ENCODE assay signal across 11 cellular contexts in the genomic region with DNA sequence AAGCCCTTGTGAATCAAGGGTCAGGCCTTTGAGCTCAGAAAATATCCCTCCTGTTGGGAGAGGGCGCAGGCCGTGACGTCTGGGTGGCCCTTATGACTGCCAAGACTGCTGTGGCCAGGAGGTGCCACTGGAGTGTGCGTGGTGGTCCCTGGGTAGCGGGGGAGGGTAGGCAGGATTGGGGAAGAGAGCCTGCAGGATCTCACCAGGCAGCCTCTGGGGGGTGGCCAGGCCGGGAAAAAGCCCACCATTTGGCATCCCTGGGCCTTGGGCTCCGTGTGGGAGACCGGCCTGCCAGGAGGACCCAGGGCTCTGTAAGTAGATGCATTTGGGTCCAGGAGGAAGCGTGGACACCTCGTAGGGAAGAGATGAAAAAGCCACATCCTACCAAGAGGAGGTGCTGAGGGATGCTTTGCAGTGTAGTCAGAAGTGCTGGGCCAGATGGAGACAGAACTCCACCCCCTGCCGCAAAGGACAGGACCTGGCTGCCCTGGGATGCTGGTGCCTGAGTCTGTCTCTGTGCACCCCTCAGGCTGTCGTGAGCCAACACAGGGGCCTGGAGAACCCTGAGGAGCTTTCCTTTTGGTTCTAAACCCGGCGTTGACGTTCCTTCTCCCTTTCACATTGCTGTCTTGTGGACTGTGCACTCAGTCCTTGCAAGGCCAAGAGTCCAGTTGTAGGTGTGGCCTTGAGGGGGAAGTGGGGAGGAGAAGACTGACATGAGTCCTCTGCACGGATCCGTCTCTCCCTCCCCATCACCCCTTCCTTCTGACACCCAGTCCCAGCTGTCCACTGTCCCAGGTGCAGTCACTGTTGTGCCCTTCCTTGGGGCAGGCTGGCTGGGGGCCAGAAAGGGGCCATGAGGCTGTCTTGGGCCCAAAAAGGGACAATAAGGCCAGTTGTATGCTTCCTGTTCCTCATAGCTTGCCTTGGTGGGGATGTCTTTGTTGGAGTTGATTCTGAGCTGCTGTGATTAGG. TPM values are rescaled to one million over a fixed set of nuclear protein-coding genes. Genes with fewer than 3 reads are reported as not detected.
A peak's percentile ranks its signal among the peaks of the same experiment; 100 is the strongest.
DNase-seq lines count a peak whose midpoint lies in the region; ATAC-seq and TF ChIP-seq lines count a peak whose summit lies in the region.
"Had no signal": no experiment of that assay in that cellular context is flagged by ENCODE, and none has a peak within 500 bp of the region (broad histone marks: within the 10 kb centered on the region; RNA-seq: fewer than 3 reads in every experiment).

No MANE protein-coding gene starts in this region.

- peaks cover 0 to 12% of the 10 kb centered on the region in 2 donors for H3K4me1 ChIP-seq in right atrium auricular region
- H3K4me1 ChIP-seq in lower lobe of right lung = peaks cover 25% of the 10 kb centered on the region
- peaks cover 10% of the 10 kb centered on the region for H3K4me1 ChIP-seq in suprapubic skin

- no peak for TF ChIP-seq EP300 in suprapubic skin (IDR thresholded peaks at IDR 0.05)

- peak overlapping the region; percentile 33 for H3K27ac Mint-ChIP-seq in activated CD8-positive, alpha-beta T cell treated with anti-CD3 and anti-CD28 coated beads, Interleukin-2, amount 10 ng/mL, durations not matched to agents 7 days and 5 days

- ATAC-seq in left ventricle myocardium superior = peak; percentile 15
- ATAC-seq in activated CD8-positive, alpha-beta T cell treated with anti-CD3 and anti-CD28 coated beads, Interleukin-2, amount 10 ng/mL, durations not matched to agents 7 days and 5 days = no peak
- ATAC-seq in lower lobe of right lung = peak; percentile 41 to 43
- no peak for ATAC-seq in GM21619 (IDR thresholded peaks at IDR 0.05; ENCODE audit: unreplicated experiment)

- TF ChIP-seq CTCF in right atrium auricular region (IDR thresholded peaks at IDR 0.05) (no peak), lower lobe of right lung (IDR thresholded peaks at IDR 0.05) (no peak), suprapubic skin (IDR thresholded peaks at IDR 0.05) (no peak)

- H3K27me3 ChIP-seq in right atrium auricular region (no peaks in the 10 kb centered on the region), lower lobe of right lung (ENCODE audit: low read depth) (no peaks in the 10 kb centered on the region), suprapubic skin (no peaks in the 10 kb centered on the region)

- no peaks in the 10 kb centered on the region for H3K27me3 Mint-ChIP-seq in activated CD8-positive, alpha-beta T cell treated with anti-CD3 and anti-CD28 coated beads, Interleukin-2, amount 10 ng/mL, durations not matched to agents 7 days and 5 days (ENCODE audit: low read depth)

- POLR2A ChIA-PET in activated CD8-positive, alpha-beta T cell treated with anti-CD3 and anti-CD28 coated beads, Interleukin-2, amount 10 ng/mL, durations not matched to agents 7 days and 5 days (lab: Charles Lee) = interaction anchor here (1.0 to 1.7 kb wide), 5 partner anchors 13 to 171 kb away, joined by 3 to 13 read pairs (median 6); a partner anchor contains a TSS

- H3K9me3 ChIP-seq in right atrium auricular region = no peaks in the 10 kb centered on the region
- no peaks in the 10 kb centered on the region for H3K9me3 ChIP-seq in lower lobe of right lung
- H3K9me3 ChIP-seq in suprapubic skin = no peaks in the 10 kb centered on the region

- H3K36me3 ChIP-seq in right atrium auricular region (no peaks in the 10 kb centered on the region), lower lobe of right lung (no peaks in the 10 kb centered on the region), suprapubic skin (no peaks in the 10 kb centered on the region)

- intact Hi-C loops in left ventricle myocardium superior (cut with micrococcal nuclease) = no loop called here
- intact Hi-C loops in lower lobe of right lung (cut with DNase I) = no loop called here

- no peak overlapping the region for H3K27ac ChIP-seq in right atrium auricular region
- peak overlapping the region; percentile 25 for H3K27ac ChIP-seq in lower lobe of right lung
- H3K27ac ChIP-seq in suprapubic skin = no peak overlapping the region

- DNase-seq in left ventricle myocardium superior = no peak
- no peak for DNase-seq in right atrium auricular region (ENCODE audit: low spot score)
- no peak for DNase-seq in activated CD8-positive, alpha-beta T cell treated with anti-CD3 and anti-CD28 coated beads, Interleukin-2, amount 10 ng/mL, durations not matched to agents 7 days and 5 days
- DNase-seq in lower lobe of right lung = no peak
- no peak for DNase-seq in GDM1 (lab: John Stamatoyannopoulos, UW)
- no peak for DNase-seq in NCI-H1436 treated with DMSO at 0.1 percent for 48 hours (lab: John Stamatoyannopoulos, UW)
- no peak for DNase-seq in suprapubic skin (ENCODE audit: low spot score in 2 of 2)
- DNase-seq: GOT3 had no signal

- no peak for TF ChIP-seq POLR2A in suprapubic skin (IDR thresholded peaks at IDR 0.05)

- peak overlapping the region; percentile 37 for H3K4me3 Mint-ChIP-seq in activated CD8-positive, alpha-beta T cell treated with anti-CD3 and anti-CD28 coated beads, Interleukin-2, amount 10 ng/mL, durations not matched to agents 7 days and 5 days

- no peaks in the 10 kb centered on the region for H3K9me3 Mint-ChIP-seq in activated CD8-positive, alpha-beta T cell treated with anti-CD3 and anti-CD28 coated beads, Interleukin-2, amount 10 ng/mL, durations not matched to agents 7 days and 5 days (ENCODE audit: insufficient read depth)
- H3K9me3 Mint-ChIP-seq: activated T-helper 2 cell treated with anti-CD3 and anti-CD28 coated beads, Interferon-gamma antibody, Interleukin-2, Interleukin-4, amounts not matched to agents 10 μg/mL and 5 μg/mL and 100 μg/mL, durations not matched to agents 14 hours and 24 hours and 36 hours; neural crest cell had no signal

- peaks cover 5% of the 10 kb centered on the region for H3K36me3 Mint-ChIP-seq in activated CD8-positive, alpha-beta T cell treated with anti-CD3 and anti-CD28 coated beads, Interleukin-2, amount 10 ng/mL, durations not matched to agents 7 days and 5 days (ENCODE audit: low read depth)

- CTCF ChIA-PET in activated CD8-positive, alpha-beta T cell treated with anti-CD3 and anti-CD28 coated beads, Interleukin-2, amount 10 ng/mL, durations not matched to agents 7 days and 5 days (lab: Charles Lee) = interaction anchor here (0.7 to 10.2 kb wide), 10 partner anchors 9 to 535 kb away, joined by 3 to 264 read pairs (median 6); a partner anchor contains a TSS

- H3K4me3 ChIP-seq in right atrium auricular region = no peak overlapping the region
- H3K4me3 ChIP-seq in lower lobe of right lung = peak overlapping the region; percentile 16
- no peak overlapping the region for H3K4me3 ChIP-seq in suprapubic skin

- 81% methylated on average over 16 of the region's 17 CpGs for WGBS in suprapubic skin

- H3K4me1 Mint-ChIP-seq in activated CD8-positive, alpha-beta T cell treated with anti-CD3 and anti-CD28 coated beads, Interleukin-2, amount 10 ng/mL, durations not matched to agents 7 days and 5 days (ENCODE audit: low read depth) = peaks cover 31% of the 10 kb centered on the region

RNA-seq across cellular contexts. Expression of a gene that starts 12.7 kb away (rescaled TPM):
- total RNA-seq in left ventricle myocardium superior (16.1 TPM), right atrium auricular region (10 to 100 TPM; 14.4 to 22.1 TPM), lower lobe of right lung (27.7 TPM), suprapubic skin (10 to 100 TPM; 19.2 to 23.6 (median 23.4) TPM)
- total RNA-seq in activated CD8-positive, alpha-beta T cell treated with anti-CD3 and anti-CD28 coated beads, Interleukin-2, amount 10 ng/mL, durations not matched to agents 7 days and 5 days = 10 to 100 TPM; 37.9 to 38.2 TPM

RNA-seq across cellular contexts. Expression of a gene that starts 31.0 kb away (rescaled TPM):
- total RNA-seq in left ventricle myocardium superior (214 TPM), right atrium auricular region (100 to 1,000 TPM; 155 to 256 TPM), lower lobe of right lung (327 TPM), suprapubic skin (100 to 1,000 TPM; 234 to 335 (median 284) TPM)
- total RNA-seq in activated CD8-positive, alpha-beta T cell treated with anti-CD3 and anti-CD28 coated beads, Interleukin-2, amount 10 ng/mL, durations not matched to agents 7 days and 5 days = 100 to 1,000 TPM; 412 to 426 TPM

RNA-seq across cellular contexts. Expression of a gene that starts 32.6 kb away (rescaled TPM):
- 6.3 TPM for total RNA-seq in left ventricle myocardium superior
- total RNA-seq in right atrium auricular region = 10 to 100 TPM in 1 of 2 donors, 1 to 10 TPM in 1; 2.9 to 11.3 TPM
- 10 to 100 TPM in 1 of 2 experiments, 1 to 10 TPM in 1; 9.1 to 10.0 TPM for total RNA-seq in activated CD8-positive, alpha-beta T cell treated with anti-CD3 and anti-CD28 coated beads, Interleukin-2, amount 10 ng/mL, durations not matched to agents 7 days and 5 days
- 41.5 TPM for total RNA-seq in lower lobe of right lung
- total RNA-seq in suprapubic skin = 1 to 10 TPM; 2.2 to 3.7 (median 3.0) TPM

RNA-seq across cellular contexts. Expression of a gene that starts 43.2 kb away (rescaled TPM):
- total RNA-seq in left ventricle myocardium superior (58.1 TPM), right atrium auricular region (100 to 1,000 TPM in 1 of 2 donors, 10 to 100 TPM in 1; 88.1 to 135 TPM), lower lobe of right lung (67.9 TPM), suprapubic skin (10 to 100 TPM; 61.2 to 89.5 (median 80.6) TPM)
- total RNA-seq in activated CD8-positive, alpha-beta T cell treated with anti-CD3 and anti-CD28 coated beads, Interleukin-2, amount 10 ng/mL, durations not matched to agents 7 days and 5 days = 10 to 100 TPM; 80.1 to 80.2 TPM

Comparison
In these comparisons a context has a peak if more than half of its experiments do, and no peak if none do; other contexts are left out.
1. ATAC-seq: peak in left ventricle myocardium superior (single experiment) and lower lobe of right lung (2 of 2); none in activated CD8-positive, alpha-beta T cell treated with anti-CD3 and anti-CD28 coated beads, Interleukin-2, amount 10 ng/mL, durations not matched to agents 7 days and 5 days (single experiment) and GM21619 (single experiment).